In the genomic region with DNA sequence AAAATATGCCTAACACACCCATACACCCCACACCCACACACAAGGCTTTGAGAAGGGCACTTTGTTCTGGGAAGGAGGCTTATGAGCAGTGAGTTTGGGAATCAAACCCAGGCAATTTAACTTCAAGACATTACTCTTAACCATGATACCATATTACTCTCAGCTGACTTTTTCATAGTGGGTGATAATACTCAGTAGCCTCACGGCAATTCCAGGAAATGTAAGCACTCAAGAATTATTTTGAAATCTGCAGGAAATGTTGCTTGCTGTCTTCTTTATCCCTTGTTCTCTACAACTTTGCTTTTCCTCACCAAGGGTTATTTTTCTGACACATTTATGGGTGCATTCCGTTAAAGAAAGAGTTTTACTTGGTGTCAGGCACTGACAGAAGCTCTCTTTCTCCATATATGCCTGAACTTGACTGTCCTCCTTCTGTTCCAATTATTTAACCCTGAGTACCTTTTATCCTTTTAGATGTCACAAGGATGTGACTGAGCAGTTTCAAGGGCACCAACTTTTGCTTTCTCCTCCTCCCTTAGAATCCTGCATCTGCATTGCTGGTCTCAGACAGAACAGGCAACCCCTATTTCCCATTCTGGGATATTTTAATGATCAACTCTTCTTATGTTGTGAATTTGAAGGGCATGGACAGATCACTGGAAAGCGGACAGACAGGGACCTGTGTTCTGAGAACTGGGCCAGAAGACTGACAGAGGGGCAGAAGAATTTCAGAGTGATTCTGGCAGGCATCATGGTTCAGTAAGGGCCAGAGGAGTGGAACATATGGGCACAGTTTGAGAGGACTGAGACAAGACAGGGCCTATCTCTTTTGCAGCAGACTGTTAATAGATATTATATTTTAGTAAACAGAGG, we compare ENCODE assay signal across 11 cellular contexts. TPM values are rescaled to one million over a fixed set of nuclear protein-coding genes. Genes with fewer than 3 reads are reported as not detected.
A peak's percentile ranks its signal among the peaks of the same experiment; 100 is the strongest.
DNase-seq lines count a peak whose midpoint lies in the region; ATAC-seq lines count a peak whose summit lies in the region.
"Not testable (repeated sequence)": the region's sequence is repeated elsewhere in the genome, so short reads cannot be mapped to it uniquely, and the experiment has no call there.
"Had no signal": no experiment of that assay in that cellular context is flagged by ENCODE, and none has a peak within 500 bp of the region (broad histone marks: within the 10 kb centered on the region; RNA-seq: fewer than 3 reads in every experiment).

No MANE protein-coding gene starts in this region.

- H3K4me1 Mint-ChIP-seq in CD4-positive, CD25-positive, alpha-beta regulatory T cell, result peaks cover 8 to 16% (median 8%) of the 10 kb centered on the region in 4 donors
- peaks cover 15% of the 10 kb centered on the region for H3K4me1 Mint-ChIP-seq in T-helper 17 cell
- H3K4me1 Mint-ChIP-seq in activated CD4-positive, alpha-beta memory T cell treated with anti-CD3 and anti-CD28 coated beads for 36 hours (ENCODE audit: low read depth), result peaks cover 16% of the 10 kb centered on the region
- peaks cover 25% of the 10 kb centered on the region for H3K4me1 Mint-ChIP-seq in activated T-helper 1 cell treated with anti-CD3 and anti-CD28 coated beads, Interleukin-12 subunit alpha, Interleukin-12 subunit beta, Interleukin-2, Interleukin-4 antibody, amounts not matched to agents 30 ng/mL and 10 ng/mL and 1 ng/mL, durations not matched to agents 14 hours and 24 hours and 36 hours (ENCODE audit: low read depth)
- peaks cover 14% of the 10 kb centered on the region for H3K4me1 Mint-ChIP-seq in activated naive CD8-positive, alpha-beta T cell treated with anti-CD3 and anti-CD28 coated beads for 36 hours

- not testable (repeated sequence) for H3K36me3 ChIP-seq in CD4-positive, CD25-positive, alpha-beta regulatory T cell (ENCODE audit: control insufficient read depth, insufficient read depth, low read length)

- H3K9me3 ChIP-seq in CD4-positive, CD25-positive, alpha-beta regulatory T cell (ENCODE audit: control insufficient read depth in 2 of 2, low read length in 2 of 2); T-helper 17 cell (ENCODE audit: control insufficient read depth, low read length, poor library complexity, severe bottlenecking): not testable (repeated sequence)

- not testable (repeated sequence) for H3K9me3 Mint-ChIP-seq in CD4-positive, CD25-positive, alpha-beta regulatory T cell; activated CD4-positive, alpha-beta memory T cell treated with anti-CD3 and anti-CD28 coated beads for 36 hours; activated T-helper 1 cell treated with anti-CD3 and anti-CD28 coated beads, Interleukin-12 subunit alpha, Interleukin-12 subunit beta, Interleukin-2, Interleukin-4 antibody, amounts not matched to agents 30 ng/mL and 10 ng/mL and 1 ng/mL, durations not matched to agents 14 hours and 24 hours and 36 hours; activated naive CD8-positive, alpha-beta T cell treated with anti-CD3 and anti-CD28 coated beads for 36 hours

- not testable (repeated sequence) for H3K36me3 Mint-ChIP-seq in CD4-positive, CD25-positive, alpha-beta regulatory T cell; T-helper 17 cell (ENCODE audit: low read depth); activated CD4-positive, alpha-beta memory T cell treated with anti-CD3 and anti-CD28 coated beads for 36 hours; activated T-helper 1 cell treated with anti-CD3 and anti-CD28 coated beads, Interleukin-12 subunit alpha, Interleukin-12 subunit beta, Interleukin-2, Interleukin-4 antibody, amounts not matched to agents 30 ng/mL and 10 ng/mL and 1 ng/mL, durations not matched to agents 14 hours and 24 hours and 36 hours (ENCODE audit: low read depth); activated naive CD8-positive, alpha-beta T cell treated with anti-CD3 and anti-CD28 coated beads for 36 hours

- not testable (repeated sequence) for H3K27me3 ChIP-seq in CD4-positive, CD25-positive, alpha-beta regulatory T cell (ENCODE audit: control insufficient read depth, insufficient read depth, low read length)

- peak in 1 of 3 donors; percentile 86 for DNase-seq in CD4-positive, CD25-positive, alpha-beta regulatory T cell
- peak; percentile 24 for DNase-seq in NCI-H1694 treated with DMSO at 0.1 percent for 48 hours (lab: John Stamatoyannopoulos, UW)
- DNase-seq in T-helper 17 cell; activated CD4-positive, alpha-beta memory T cell treated with anti-CD3 and anti-CD28 coated beads for 36 hours; activated T-helper 1 cell treated with anti-CD3 and anti-CD28 coated beads, Interleukin-12 subunit alpha, Interleukin-12 subunit beta, Interleukin-2, Interleukin-4 antibody, amounts not matched to agents 30 ng/mL and 10 ng/mL and 1 ng/mL, durations not matched to agents 14 hours and 24 hours and 36 hours (ENCODE audit: low spot score); activated naive CD8-positive, alpha-beta T cell treated with anti-CD3 and anti-CD28 coated beads for 36 hours; stimulated activated naive CD8-positive, alpha-beta T cell treated with anti-CD3 and anti-CD28 coated beads, Interleukin-15, Interleukin-2, amounts not matched to agents 100 U/mL and 50 U/mL, for 24 hours: not testable (repeated sequence)
- DNase-seq in cerebellum (ENCODE audit: low spot score), result peak; percentile 45

- intact Hi-C loops in activated CD4-positive, alpha-beta memory T cell treated with anti-CD3 and anti-CD28 coated beads for 36 hours (cut with micrococcal nuclease); activated T-helper 1 cell treated with anti-CD3 and anti-CD28 coated beads, Interleukin-12 subunit alpha, Interleukin-12 subunit beta, Interleukin-2, Interleukin-4 antibody, amounts not matched to agents 30 ng/mL and 10 ng/mL and 1 ng/mL, durations not matched to agents 14 hours and 24 hours and 36 hours (cut with micrococcal nuclease): not testable (repeated sequence)

- H3K27me3 Mint-ChIP-seq in CD4-positive, CD25-positive, alpha-beta regulatory T cell, result peaks cover 22% of the 10 kb centered on the region
- H3K27me3 Mint-ChIP-seq in T-helper 17 cell, result peaks cover 14% of the 10 kb centered on the region
- H3K27me3 Mint-ChIP-seq in activated CD4-positive, alpha-beta memory T cell treated with anti-CD3 and anti-CD28 coated beads for 36 hours; activated T-helper 1 cell treated with anti-CD3 and anti-CD28 coated beads, Interleukin-12 subunit alpha, Interleukin-12 subunit beta, Interleukin-2, Interleukin-4 antibody, amounts not matched to agents 30 ng/mL and 10 ng/mL and 1 ng/mL, durations not matched to agents 14 hours and 24 hours and 36 hours (ENCODE audit: insufficient read depth); activated naive CD8-positive, alpha-beta T cell treated with anti-CD3 and anti-CD28 coated beads for 36 hours: not testable (repeated sequence)

- H3K4me3 Mint-ChIP-seq in CD4-positive, CD25-positive, alpha-beta regulatory T cell, result peak overlapping the region in 1 of 4 donors; percentile 21
- peak overlapping the region; percentile 71 for H3K4me3 Mint-ChIP-seq in T-helper 17 cell
- not testable (repeated sequence) for H3K4me3 Mint-ChIP-seq in activated CD4-positive, alpha-beta memory T cell treated with anti-CD3 and anti-CD28 coated beads for 36 hours; activated naive CD8-positive, alpha-beta T cell treated with anti-CD3 and anti-CD28 coated beads for 36 hours
- peak overlapping the region; percentile 4 for H3K4me3 Mint-ChIP-seq in activated T-helper 1 cell treated with anti-CD3 and anti-CD28 coated beads, Interleukin-12 subunit alpha, Interleukin-12 subunit beta, Interleukin-2, Interleukin-4 antibody, amounts not matched to agents 30 ng/mL and 10 ng/mL and 1 ng/mL, durations not matched to agents 14 hours and 24 hours and 36 hours

- H3K4me3 ChIP-seq in CD4-positive, CD25-positive, alpha-beta regulatory T cell (ENCODE audit: low read depth, low read length), result not testable (repeated sequence)

- CTCF ChIA-PET in activated CD4-positive, alpha-beta memory T cell treated with anti-CD3 and anti-CD28 coated beads for 36 hours (lab: Charles Lee), result not testable (repeated sequence)

- POLR2A ChIA-PET in activated CD4-positive, alpha-beta memory T cell treated with anti-CD3 and anti-CD28 coated beads for 36 hours (lab: Charles Lee), result not testable (repeated sequence)

- not testable (repeated sequence) for H3K4me1 ChIP-seq in CD4-positive, CD25-positive, alpha-beta regulatory T cell (ENCODE audit: control insufficient read depth, insufficient read depth, low read length, poor library complexity, severe bottlenecking)

- peak; percentile 64 to 77 for ATAC-seq in CD4-positive, CD25-positive, alpha-beta regulatory T cell (ENCODE audit: low read depth in 2 of 2)
- not testable (repeated sequence) for ATAC-seq in T-helper 17 cell
- peak; percentile 40 for ATAC-seq in stimulated activated naive CD8-positive, alpha-beta T cell treated with anti-CD3 and anti-CD28 coated beads, Interleukin-15, Interleukin-2, amounts not matched to agents 100 U/mL and 50 U/mL, for 24 hours

- H3K27ac Mint-ChIP-seq in CD4-positive, CD25-positive, alpha-beta regulatory T cell, result peak overlapping the region in 2 of 3 donors; percentile 58 to 73
- H3K27ac Mint-ChIP-seq in T-helper 17 cell, result peak overlapping the region; percentile 46
- peak overlapping the region; percentile 64 for H3K27ac Mint-ChIP-seq in activated CD4-positive, alpha-beta memory T cell treated with anti-CD3 and anti-CD28 coated beads for 36 hours
- peak overlapping the region; percentile 49 for H3K27ac Mint-ChIP-seq in activated T-helper 1 cell treated with anti-CD3 and anti-CD28 coated beads, Interleukin-12 subunit alpha, Interleukin-12 subunit beta, Interleukin-2, Interleukin-4 antibody, amounts not matched to agents 30 ng/mL and 10 ng/mL and 1 ng/mL, durations not matched to agents 14 hours and 24 hours and 36 hours
- peak overlapping the region; percentile 27 for H3K27ac Mint-ChIP-seq in activated naive CD8-positive, alpha-beta T cell treated with anti-CD3 and anti-CD28 coated beads for 36 hours

- H3K27ac ChIP-seq in CD4-positive, CD25-positive, alpha-beta regulatory T cell (ENCODE audit: insufficient read depth, low read length, poor library complexity, severe bottlenecking), result not testable (repeated sequence)

RNA-seq across cellular contexts. Expression of a gene that starts 36.9 kb away (rescaled TPM):
- total RNA-seq in CD4-positive, CD25-positive, alpha-beta regulatory T cell, result not detected
- under 1 TPM in 2 of 4 donors, not detected in 2; 0.06 to 0.59 TPM for polyA plus RNA-seq in CD4-positive, CD25-positive, alpha-beta regulatory T cell
- total RNA-seq in T-helper 17 cell (not detected), cerebellum (0.45 TPM)
- under 1 TPM in 1 of 2 experiments, not detected in 1; 0.12 TPM for total RNA-seq in activated CD4-positive, alpha-beta memory T cell treated with anti-CD3 and anti-CD28 coated beads for 36 hours
- total RNA-seq in activated T-helper 1 cell treated with anti-CD3 and anti-CD28 coated beads, Interleukin-12 subunit alpha, Interleukin-12 subunit beta, Interleukin-2, Interleukin-4 antibody, amounts not matched to agents 30 ng/mL and 10 ng/mL and 1 ng/mL, durations not matched to agents 14 hours and 24 hours and 36 hours, result not detected in 2 replicates
- total RNA-seq in activated naive CD8-positive, alpha-beta T cell treated with anti-CD3 and anti-CD28 coated beads for 36 hours, result under 1 TPM; 0.28 to 0.47 TPM
- total RNA-seq: Daoy, GM23338, PC-3 had no signal
